ENCODE assay signal across 23 cellular contexts in the genomic region with DNA sequence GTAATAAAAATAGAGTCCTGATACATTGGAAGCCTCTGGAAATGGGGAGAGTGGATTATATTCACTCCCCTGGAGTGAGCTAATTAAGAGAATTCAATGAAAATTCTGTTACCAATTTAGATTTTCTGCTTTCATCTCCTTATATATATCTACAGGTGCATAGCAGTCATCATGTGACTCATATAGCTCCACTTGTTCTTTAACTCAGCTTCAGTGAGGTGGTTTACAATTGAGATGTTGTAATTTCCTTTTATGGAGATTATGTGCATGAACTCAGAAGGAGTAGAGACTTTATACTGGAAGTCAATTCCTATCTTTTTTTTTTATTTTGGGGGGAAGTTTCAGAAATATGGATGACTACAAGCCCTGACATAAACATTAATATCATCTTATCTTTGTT.
DNase-seq lines count a peak whose midpoint lies in the region; ATAC-seq lines count a peak whose summit lies in the region.
"Had no signal": no experiment of that assay in that cellular context is flagged by ENCODE, and none has a peak within 500 bp of the region (broad histone marks: within the 10 kb centered on the region; RNA-seq: fewer than 3 reads in every experiment).

No MANE protein-coding gene starts in this region.

- peaks cover 9 to 10% of the 10 kb centered on the region in 2 donors for H3K9me3 Mint-ChIP-seq in activated T-cell treated with anti-CD3 and anti-CD28 coated beads, Interleukin-2, amount 50 U/mL, for 72 hours
- H3K9me3 Mint-ChIP-seq in activated T-cell treated with anti-CD3 and anti-CD28 coated beads, Interleukin-2, amount 50 U/mL, for 24 hours: peaks cover 16% of the 10 kb centered on the region
- H3K9me3 Mint-ChIP-seq: CD4-positive, alpha-beta T cell had no signal

- intact Hi-C loops in head of caudate nucleus (cut with DNase I) (no loop called here), left ventricle myocardium superior (cut with micrococcal nuclease) (no loop called here)

- no peak overlapping the region for H3K4me3 Mint-ChIP-seq in activated T-cell treated with anti-CD3 and anti-CD28 coated beads, Interleukin-2, amount 50 U/mL, for 72 hours
- no peak overlapping the region for H3K4me3 Mint-ChIP-seq in activated T-cell treated with anti-CD3 and anti-CD28 coated beads, Interleukin-2, amount 50 U/mL, for 24 hours
- H3K4me3 Mint-ChIP-seq: CD14-positive monocyte; CD4-positive, alpha-beta T cell; CD8-positive, alpha-beta memory T cell had no signal

- peak; percentile 44 to 55 for ATAC-seq in activated T-cell treated with anti-CD3 and anti-CD28 coated beads, Interleukin-2, amount 50 U/mL, for 72 hours (replicated peaks in 1 of 2)
- ATAC-seq in esophagus mucosa: peak; percentile 47
- no peak for ATAC-seq in left ventricle myocardium superior
- ATAC-seq: A549, GM12878 had no signal

- no peak for DNase-seq in activated T-cell treated with anti-CD3 and anti-CD28 coated beads, Interleukin-2, amount 50 U/mL, for 72 hours
- no peak for DNase-seq in activated T-cell treated with anti-CD3 and anti-CD28 coated beads, Interleukin-2, amount 50 U/mL, for 24 hours
- DNase-seq in RKO (ENCODE audit: low spot score) (peak; percentile 32), head of caudate nucleus (no peak), T-helper 2 cell (no peak), left ventricle myocardium superior (no peak)
- DNase-seq: 8988T; ACHN; AML-193; BE2C; CD4-positive, alpha-beta T cell; CD8-positive, alpha-beta memory T cell; DMS 273 treated with DMSO at 0.1 percent for 48 hours; DMS79; EL; GDM1; GM23248; H7; HCEC 1CT had no signal

- peaks cover 11 to 12% of the 10 kb centered on the region in 2 donors for H3K36me3 Mint-ChIP-seq in activated T-cell treated with anti-CD3 and anti-CD28 coated beads, Interleukin-2, amount 50 U/mL, for 72 hours (ENCODE audit: insufficient read depth in 2 of 2)
- H3K36me3 Mint-ChIP-seq in activated T-cell treated with anti-CD3 and anti-CD28 coated beads, Interleukin-2, amount 50 U/mL, for 24 hours (ENCODE audit: low read depth): no peaks in the 10 kb centered on the region

- H3K27me3 Mint-ChIP-seq in activated T-cell treated with anti-CD3 and anti-CD28 coated beads, Interleukin-2, amount 50 U/mL, for 72 hours (ENCODE audit: low read depth): no peaks in the 10 kb centered on the region
- peaks cover 9% of the 10 kb centered on the region for H3K27me3 Mint-ChIP-seq in activated T-cell treated with anti-CD3 and anti-CD28 coated beads, Interleukin-2, amount 50 U/mL, for 24 hours

- no peak overlapping the region for H3K27ac Mint-ChIP-seq in activated T-cell treated with anti-CD3 and anti-CD28 coated beads, Interleukin-2, amount 50 U/mL, for 72 hours
- H3K27ac Mint-ChIP-seq in activated T-cell treated with anti-CD3 and anti-CD28 coated beads, Interleukin-2, amount 50 U/mL, for 24 hours: no peak overlapping the region
- H3K27ac Mint-ChIP-seq: CD14-positive monocyte; CD4-positive, alpha-beta T cell; CD8-positive, alpha-beta memory T cell had no signal

- H3K4me1 Mint-ChIP-seq in activated T-cell treated with anti-CD3 and anti-CD28 coated beads, Interleukin-2, amount 50 U/mL, for 72 hours (ENCODE audit: low read depth): peaks cover 4% of the 10 kb centered on the region
- H3K4me1 Mint-ChIP-seq in activated T-cell treated with anti-CD3 and anti-CD28 coated beads, Interleukin-2, amount 50 U/mL, for 24 hours (ENCODE audit: low read depth): no peaks in the 10 kb centered on the region
- H3K4me1 Mint-ChIP-seq: CD14-positive monocyte; CD8-positive, alpha-beta memory T cell had no signal
